In genomic region chr9:73054091-73054490, GRCh38 we compare ENCODE assay signal across 2 cellular contexts.
TF ChIP-seq lines count a peak whose summit lies in the region.

No MANE protein-coding gene starts in this region.

TF ChIP-seq in GM23338, 12 proteins besides CTCF, POLR2A, EP300 and RAD21 (continued from another document):
- TF ChIP-seq REST (IDR thresholded peaks at IDR 0.05; ENCODE audit: unreplicated experiment) = no peak
- no peak for TF ChIP-seq ETS1 (IDR thresholded peaks at IDR 0.05)

TF ChIP-seq in K562, 482 proteins besides CTCF, POLR2A, EP300 and RAD21 (continued from another document):
- TF ChIP-seq CREB3 (tag; conservative IDR thresholded peaks at IDR 0.05; ENCODE audit: low read depth) (no peak), PATZ1 (CRISPR knock-in tag; IDR thresholded peaks at IDR 0.05; ENCODE audit: borderline replicate concordance) (no peak), DMBX1 (CRISPR knock-in tag; IDR thresholded peaks at IDR 0.05; ENCODE audit: borderline replicate concordance) (no peak), FOXA1 (IDR thresholded peaks at IDR 0.05; ENCODE audit: borderline replicate concordance) (no peak), TCF7L2 (IDR thresholded peaks at IDR 0.05; ENCODE audit: low read depth, low read length) (no peak), RNF219 (CRISPR knock-in tag; IDR thresholded peaks at IDR 0.05) (no peak), ZNF165 (CRISPR knock-in tag; IDR thresholded peaks at IDR 0.05; ENCODE audit: borderline replicate concordance) (no peak), HDGF (IDR thresholded peaks at IDR 0.05) (no peak), ZNF518B (CRISPR knock-in tag; IDR thresholded peaks at IDR 0.05) (no peak), TAF1 (IDR thresholded peaks at IDR 0.05; ENCODE audit: control insufficient read depth, extremely low read depth, insufficient read depth, low read length, severe bottlenecking) (no peak), WHSC1 (IDR thresholded peaks at IDR 0.05; ENCODE audit: low read length) (no peak), CCNT2 (IDR thresholded peaks at IDR 0.05; ENCODE audit: borderline replicate concordance, extremely low read depth, insufficient read length, low read depth, low read length) (no peak)
